Comparison of ENCODE assay signal across 1 cellular context in the genomic region with DNA sequence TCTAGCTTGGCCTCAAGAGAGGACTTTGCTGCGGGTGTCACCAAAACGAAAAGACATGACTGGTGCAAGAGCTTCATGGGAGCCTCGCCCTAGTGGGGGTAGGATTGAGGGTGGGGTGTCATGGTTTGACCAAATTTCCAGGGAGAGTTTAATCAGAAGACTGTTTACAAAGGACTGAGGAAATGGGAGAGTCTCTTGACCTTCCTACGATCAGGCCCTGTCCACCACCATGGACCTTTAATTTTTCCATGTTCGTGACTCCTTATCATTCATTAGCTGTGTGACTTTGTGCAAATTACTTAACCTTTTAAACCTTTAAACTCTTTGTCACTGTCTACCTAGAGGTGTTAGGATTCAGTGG.
TF ChIP-seq lines count a peak whose summit lies in the region.

No MANE protein-coding gene starts in this region.

TF ChIP-seq in K562, 482 proteins besides CTCF, POLR2A, EP300 and RAD21:
- TF ChIP-seq PHTF2 (CRISPR knock-in tag; IDR thresholded peaks at IDR 0.05) (no peak), ZNF639 (CRISPR knock-in tag; conservative IDR thresholded peaks at IDR 0.05 in 1 of 2, IDR thresholded peaks at IDR 0.05 in 1 of 2) (peak in 1 of 2 experiments; percentile 61; a peak in 1 of 4 replicates), KDM2B (CRISPR knock-in tag; IDR thresholded peaks at IDR 0.05) (no peak), ZBTB1 (CRISPR knock-in tag; IDR thresholded peaks at IDR 0.05; ENCODE audit: borderline replicate concordance, low read depth) (no peak), HNRNPK (IDR thresholded peaks at IDR 0.05; ENCODE audit: low read depth, low read length, poor library complexity, severe bottlenecking) (no peak), NCOA2 (IDR thresholded peaks at IDR 0.05; ENCODE audit: partially characterized antibody in 2 of 2) (no peak), HEY1 (CRISPR knock-in tag; IDR thresholded peaks at IDR 0.05; ENCODE audit: borderline replicate concordance) (no peak), ADNP (tag; IDR thresholded peaks at IDR 0.05) (peak; percentile 55; the same call in 1 of the 2 replicates), ZNF444 (CRISPR knock-in tag; IDR thresholded peaks at IDR 0.05) (no peak), KHSRP (IDR thresholded peaks at IDR 0.05) (no peak), NR2C2 (CRISPR knock-in tag; IDR thresholded peaks at IDR 0.05) (no peak), NR2C2 (tag; IDR thresholded peaks at IDR 0.05) (0 out of 2 replicates have a peak, but pooled peaks have one; percentile 13), ZSCAN29 (IDR thresholded peaks at IDR 0.05) (no peak), MLLT1 (IDR thresholded peaks at IDR 0.05) (0 out of 4 replicates have a peak, but pooled peaks of 1 of the 2 experiments have one; percentile 2), DIDO1 (tag; IDR thresholded peaks at IDR 0.05; ENCODE audit: low read depth) (no peak)
- TF ChIP-seq, protein P1, sequence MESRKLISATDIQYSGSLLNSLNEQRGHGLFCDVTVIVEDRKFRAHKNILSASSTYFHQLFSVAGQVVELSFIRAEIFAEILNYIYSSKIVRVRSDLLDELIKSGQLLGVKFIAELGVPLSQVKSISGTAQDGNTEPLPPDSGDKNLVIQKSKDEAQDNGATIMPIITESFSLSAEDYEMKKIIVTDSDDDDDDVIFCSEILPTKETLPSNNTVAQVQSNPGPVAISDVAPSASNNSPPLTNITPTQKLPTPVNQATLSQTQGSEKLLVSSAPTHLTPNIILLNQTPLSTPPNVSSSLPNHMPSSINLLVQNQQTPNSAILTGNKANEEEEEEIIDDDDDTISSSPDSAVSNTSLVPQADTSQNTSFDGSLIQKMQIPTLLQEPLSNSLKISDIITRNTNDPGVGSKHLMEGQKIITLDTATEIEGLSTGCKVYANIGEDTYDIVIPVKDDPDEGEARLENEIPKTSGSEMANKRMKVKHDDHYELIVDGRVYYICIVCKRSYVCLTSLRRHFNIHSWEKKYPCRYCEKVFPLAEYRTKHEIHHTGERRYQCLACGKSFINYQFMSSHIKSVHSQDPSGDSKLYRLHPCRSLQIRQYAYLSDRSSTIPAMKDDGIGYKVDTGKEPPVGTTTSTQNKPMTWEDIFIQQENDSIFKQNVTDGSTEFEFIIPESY (CRISPR knock-in tag; IDR thresholded peaks at IDR 0.05), result no peak
